Comparison of ENCODE assay signal across 17 cellular contexts in the genomic region with DNA sequence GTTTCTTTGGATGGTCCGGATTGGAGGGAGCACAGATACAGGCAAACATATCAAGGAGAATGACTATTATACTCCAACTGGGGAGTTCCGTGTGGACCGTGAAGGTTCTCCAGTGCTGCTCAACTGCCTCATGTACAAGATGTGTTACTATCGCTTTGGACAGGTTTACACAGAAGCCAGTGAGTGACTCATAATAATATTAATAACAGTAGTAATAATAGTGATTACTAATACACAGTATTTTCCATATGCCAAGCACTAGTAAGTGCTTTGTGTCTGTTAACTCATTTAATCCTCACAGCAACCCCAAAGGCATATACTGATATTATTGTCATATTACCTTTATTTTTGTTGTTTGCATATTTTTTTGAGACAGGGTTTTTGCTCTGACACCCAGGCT.
"Had no signal": no experiment of that assay in that cellular context is flagged by ENCODE, and none has a peak within 500 bp of the region (broad histone marks: within the 10 kb centered on the region; RNA-seq: fewer than 3 reads in every experiment).

No MANE protein-coding gene starts in this region.

- H3K4me3 ChIP-seq: K562 had no signal

- FAIRE-seq: HTR-8/SVneo, K562 had no signal

- H3K36me3 Mint-ChIP-seq: IgD-negative memory B cell had no signal

- H3K4me1 Mint-ChIP-seq: IgD-negative memory B cell had no signal

- H3K27ac Mint-ChIP-seq: IgD-negative memory B cell had no signal

- H3K4me3 Mint-ChIP-seq: IgD-negative memory B cell had no signal

- H3K9me3 Mint-ChIP-seq: IgD-negative memory B cell had no signal

- H3K27me3 Mint-ChIP-seq: IgD-negative memory B cell had no signal

- ATAC-seq: K562, Panc1 had no signal

- DNase-seq: Kasumi-1, MM.1S, NCI-H1092 treated with DMSO at 0.1 percent for 48 hours, NCI-H1436, NCI-H187 treated with DMSO at 0.1 percent for 48 hours, NCI-H2029 treated with DMSO at 0.1 percent for 48 hours, NCI-H2171 treated with DMSO at 0.1 percent for 48 hours, NCI-H2227 treated with DMSO at 0.1 percent for 48 hours, NCI-H524 treated with DMSO at 0.1 percent for 48 hours, NCI-H69, NCI-H774, SHP77, SK-N-SH had no signal
